In the genomic region with DNA sequence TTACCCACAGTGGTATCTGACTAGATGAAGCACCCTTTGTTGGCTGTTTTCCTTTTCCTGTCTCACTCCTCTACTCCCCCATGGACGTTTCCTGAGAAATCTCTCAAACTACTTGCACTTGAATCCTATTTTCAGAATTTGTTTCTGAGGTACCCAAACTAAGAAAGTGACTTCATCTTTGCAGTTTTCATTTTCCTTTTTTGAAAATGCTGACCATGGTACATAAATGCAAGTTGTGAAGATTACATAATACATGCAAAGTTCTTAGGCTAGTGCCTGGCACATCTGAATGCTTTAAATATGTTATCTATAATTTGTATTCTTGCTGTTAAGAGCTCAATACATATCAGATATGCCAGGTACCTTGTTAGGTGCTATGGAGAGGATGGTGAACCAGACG, we compare ENCODE assay signal across 17 cellular contexts.
A peak's percentile ranks its signal among the peaks of the same experiment; 100 is the strongest.
DNase-seq lines count a peak whose midpoint lies in the region; ATAC-seq and TF ChIP-seq lines count a peak whose summit lies in the region.
"Had no signal": no experiment of that assay in that cellular context is flagged by ENCODE, and none has a peak within 500 bp of the region (broad histone marks: within the 10 kb centered on the region; RNA-seq: fewer than 3 reads in every experiment).

No MANE protein-coding gene starts in this region.

- no peaks in the 10 kb centered on the region for H3K9me2 ChIP-seq in PC-3 (replicated peaks; ENCODE audit: low read length)

- no peaks in the 10 kb centered on the region for H3F3A ChIP-seq in PC-3 (ENCODE audit: low read length, unreplicated experiment)

- no peak for ATAC-seq in activated CD8-positive, alpha-beta T cell treated with anti-CD3 and anti-CD28 coated beads for 36 hours
- ATAC-seq in GM21526 (IDR thresholded peaks at IDR 0.05; ENCODE audit: low FRiP score, unreplicated experiment) (no peak), PC-3 (no peak)
- ATAC-seq: GM23338, HCT116 had no signal

- H3K27me3 ChIP-seq in PC-3 (ENCODE audit: low read length) (no peaks in the 10 kb centered on the region), HAP-1 (ENCODE audit: low read depth) (no peaks in the 10 kb centered on the region; the same call in 1 of the 2 replicates)

- no peaks in the 10 kb centered on the region for H3K36me3 ChIP-seq in PC-3 (ENCODE audit: low read depth, low read length)
- H3K36me3 ChIP-seq in HAP-1 (replicated peaks): no peaks in the 10 kb centered on the region

- H3K79me2 ChIP-seq in PC-3 (ENCODE audit: low read length): no peaks in the 10 kb centered on the region

- H3K4me3 ChIP-seq in PC-3 (ENCODE audit: low read length) (no peak overlapping the region), HAP-1 (no peak overlapping the region)
- H3K4me3 ChIP-seq: GM23338 had no signal

- no peak overlapping the region for H3K4me2 ChIP-seq in PC-3 (ENCODE audit: low read length)
- H3K4me2 ChIP-seq: GM23338 had no signal

- H3K4me1 Mint-ChIP-seq in activated CD8-positive, alpha-beta T cell treated with anti-CD3 and anti-CD28 coated beads for 36 hours (ENCODE audit: low read depth): no peaks in the 10 kb centered on the region
- H3K4me1 Mint-ChIP-seq: CD4-positive, alpha-beta memory T cell had no signal

- intact Hi-C loops in activated CD8-positive, alpha-beta T cell treated with anti-CD3 and anti-CD28 coated beads for 36 hours (cut with micrococcal nuclease): no loop called here
- intact Hi-C loops in PC-3 (cut with micrococcal nuclease): no loop called here

- no peaks in the 10 kb centered on the region for H3K27me3 Mint-ChIP-seq in activated CD8-positive, alpha-beta T cell treated with anti-CD3 and anti-CD28 coated beads for 36 hours
- H3K27me3 Mint-ChIP-seq: CD4-positive, alpha-beta memory T cell had no signal

- no TSS peak for BruUV-seq in PC-3 (replicated peaks; lab: Mats Ljungman, UMichigan)

- no peak overlapping the region for H3K9ac ChIP-seq in PC-3 (ENCODE audit: low read length)

- no peaks in the 10 kb centered on the region for H3K4me1 ChIP-seq in PC-3 (ENCODE audit: insufficient read depth, low read length)
- no peaks in the 10 kb centered on the region for H3K4me1 ChIP-seq in HAP-1

- H3K36me3 Mint-ChIP-seq in activated CD8-positive, alpha-beta T cell treated with anti-CD3 and anti-CD28 coated beads for 36 hours (ENCODE audit: low read depth): no peaks in the 10 kb centered on the region
- H3K36me3 Mint-ChIP-seq: CD4-positive, alpha-beta memory T cell had no signal

- no peak for TF ChIP-seq CTCF in VCaP (conservative IDR thresholded peaks at IDR 0.05)
- no peak for TF ChIP-seq CTCF in activated CD8-positive, alpha-beta T cell treated with anti-CD3 and anti-CD28 coated beads for 36 hours (IDR thresholded peaks at IDR 0.05)
- no peak for TF ChIP-seq CTCF in PC-3 (conservative IDR thresholded peaks at IDR 0.05; ENCODE audit: low read depth, low read length)

- in situ Hi-C loops in HAP-1 (cut with MboI; ENCODE audit: low sequenced_read_pairs): no loop called here

- no peak overlapping the region for H3K4me3 Mint-ChIP-seq in activated CD8-positive, alpha-beta T cell treated with anti-CD3 and anti-CD28 coated beads for 36 hours
- H3K4me3 Mint-ChIP-seq: CD4-positive, alpha-beta memory T cell; GM23338 had no signal

- CTCF ChIA-PET in activated CD8-positive, alpha-beta T cell treated with anti-CD3 and anti-CD28 coated beads for 36 hours (lab: Charles Lee): no interaction called here
- CTCF ChIA-PET in PC-3 (lab: Charles Lee): no interaction called here

- no peaks in the 10 kb centered on the region for H4K20me1 ChIP-seq in PC-3 (ENCODE audit: low read length)

- H3K27ac ChIP-seq in VCaP (peak overlapping the region; percentile 86), PC-3 (ENCODE audit: low read length) (no peak overlapping the region)

- H2AFZ ChIP-seq in PC-3 (ENCODE audit: low read length): no peak overlapping the region
- H2AFZ ChIP-seq: GM23338 had no signal

- H3K9me3 ChIP-seq in PC-3 (ENCODE audit: low read length) (no peaks in the 10 kb centered on the region), HAP-1 (no peaks in the 10 kb centered on the region)

- no peak overlapping the region for H3K27ac Mint-ChIP-seq in activated CD8-positive, alpha-beta T cell treated with anti-CD3 and anti-CD28 coated beads for 36 hours
- H3K27ac Mint-ChIP-seq: CD4-positive, alpha-beta memory T cell; GM23338 had no signal

- POLR2A ChIA-PET in activated CD8-positive, alpha-beta T cell treated with anti-CD3 and anti-CD28 coated beads for 36 hours (lab: Charles Lee): no interaction called here
- POLR2A ChIA-PET in PC-3 (lab: Charles Lee; ENCODE audit: unreplicated experiment): no interaction called here

- H3K9me3 Mint-ChIP-seq in activated CD8-positive, alpha-beta T cell treated with anti-CD3 and anti-CD28 coated beads for 36 hours: peaks cover 1% of the 10 kb centered on the region
- H3K9me3 Mint-ChIP-seq: GM23338 had no signal

- DNase-seq in NCI-H226 (peak; percentile 33), inferior parietal cortex (ENCODE audit: extremely low spot score) (peak; percentile 39), superior temporal gyrus (ENCODE audit: extremely low spot score) (peak; percentile 54), PC-3 (no peak), HAP-1 (ENCODE audit: low spot score in 2 of 2) (no peak)
- no peak for DNase-seq in activated CD8-positive, alpha-beta T cell treated with anti-CD3 and anti-CD28 coated beads for 36 hours
- DNase-seq: C1 segment of cervical spinal cord; Calu3; CD4-positive, alpha-beta memory T cell; COR-L47; DMS153; DND-41; H7 had no signal

Comparison
In these comparisons a context has a peak if more than half of its experiments do, and no peak if none do; other contexts are left out.
1. DNase-seq: peak in NCI-H226 (single experiment), inferior parietal cortex (single experiment) and superior temporal gyrus (single experiment); none in activated CD8-positive, alpha-beta T cell treated with anti-CD3 and anti-CD28 coated beads for 36 hours (single experiment), PC-3 (single experiment) and HAP-1 (0 of 2).